Comparison of ENCODE assay signal across 8 cellular contexts in the genomic region with DNA sequence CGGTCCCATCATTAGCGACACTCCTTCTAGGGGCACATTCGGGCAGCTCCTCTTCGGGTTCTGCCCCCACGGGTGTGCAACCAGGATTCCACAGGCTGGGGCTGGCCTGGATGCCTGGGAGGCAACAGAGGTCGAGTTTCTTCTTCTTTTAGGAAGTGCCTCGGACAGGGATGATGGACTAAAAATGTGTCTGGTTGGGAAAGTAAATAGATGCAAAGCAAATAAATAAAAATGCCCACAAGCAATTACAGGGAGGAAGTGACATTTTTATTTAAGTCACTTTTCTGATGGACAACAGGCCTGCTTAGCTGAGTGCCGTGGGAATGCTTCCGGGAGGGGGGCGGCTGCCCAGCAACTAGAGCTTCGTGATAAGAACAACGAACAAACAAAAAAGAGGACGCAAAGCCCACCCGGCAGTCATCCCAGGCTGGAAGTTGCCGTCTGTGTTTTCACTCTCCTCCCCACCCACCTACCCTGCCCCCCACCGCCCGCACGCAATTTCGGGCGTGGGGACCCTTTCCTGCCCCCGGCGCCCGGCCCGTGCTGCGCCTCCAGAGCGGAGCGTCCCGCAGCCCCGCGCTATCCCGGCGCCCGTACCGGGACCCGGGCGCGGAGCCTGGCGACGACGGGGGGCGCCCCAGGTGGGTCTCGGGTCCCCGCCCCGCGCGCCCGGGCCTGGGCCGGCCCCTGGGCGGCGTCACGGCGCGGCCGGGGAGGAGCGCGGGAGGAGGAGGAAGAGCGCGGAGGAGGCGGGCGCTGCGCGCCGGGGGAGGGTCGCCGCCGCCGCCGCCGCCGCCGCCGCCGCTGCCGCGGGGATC. TPM values are rescaled to one million over a fixed set of nuclear protein-coding genes. Genes with fewer than 3 reads are reported as not detected.
DNase-seq lines count a peak whose midpoint lies in the region; ATAC-seq and TF ChIP-seq lines count a peak whose summit lies in the region.

No MANE protein-coding gene starts in this region.

- H3K27ac ChIP-seq in duodenal mucosa (ENCODE audit: low read depth, low read length), result peak overlapping the region; percentile 47

- H3K9ac ChIP-seq in duodenal mucosa (ENCODE audit: low read depth in 1 of 2, low read length in 2 of 2), result peak overlapping the region; percentile 27 to 57

- TF ChIP-seq POLR2A in lower leg skin (IDR thresholded peaks at IDR 0.05), result no peak

- no peaks in the 10 kb centered on the region for H3K9me3 ChIP-seq in duodenal mucosa (ENCODE audit: control insufficient read depth in 1 of 2, low read length in 2 of 2)

- peak overlapping the region; percentile 63 to 66 for H3K4me3 ChIP-seq in duodenal mucosa (ENCODE audit: low read depth in 1 of 2, low read length in 2 of 2)
- peak overlapping the region; percentile 40 for H3K4me3 ChIP-seq in lower leg skin (ENCODE audit: low read depth, poor library complexity, severe bottlenecking)

- DNase-seq in NCI-H526 (lab: John Stamatoyannopoulos, UW), result peak; percentile 17 to 85
- no peak for DNase-seq in NCI-H526 treated with DMSO at 0.1 percent for 48 hours (lab: John Stamatoyannopoulos, UW)
- peak; percentile 29 for DNase-seq in NCI-H1105 (lab: John Stamatoyannopoulos, UW)
- peak; percentile 53 for DNase-seq in activated CD4-positive, alpha-beta T cell treated with anti-CD3 and anti-CD28 coated beads for 1 hour
- peak in 1 of 2 donors; percentile 88 for DNase-seq in lower leg skin (ENCODE audit: low spot score in 2 of 2)
- peak; percentile 29 to 42 for DNase-seq in stimulated activated CD8-positive, alpha-beta memory T cell treated with anti-CD3 and anti-CD28 coated beads, Interleukin-7, amount 100 ng/mL, for 1 hour (ENCODE audit: low read depth in 2 of 2)

- 2 to 4% methylated on average over 21 to 23 of the region's 75 CpGs for WGBS in lower leg skin, 2 donors

- peak; percentile 78 for ATAC-seq in HG02610 (IDR thresholded peaks at IDR 0.05; ENCODE audit: unreplicated experiment)

- no peaks in the 10 kb centered on the region for H3K36me3 ChIP-seq in duodenal mucosa (ENCODE audit: control insufficient read depth in 1 of 2, insufficient read depth in 2 of 2, low read length in 2 of 2)

- H3K27me3 ChIP-seq in duodenal mucosa (ENCODE audit: control insufficient read depth in 1 of 2, insufficient read depth in 2 of 2, low read length in 2 of 2), result no peaks in the 10 kb centered on the region

- TF ChIP-seq CTCF in lower leg skin (IDR thresholded peaks at IDR 0.05), result no peak

- H3K4me1 ChIP-seq in duodenal mucosa (ENCODE audit: control insufficient read depth in 1 of 2, insufficient read depth in 2 of 2, low read length in 2 of 2), result peaks cover 32 to 39% of the 10 kb centered on the region in 2 donors

- intact Hi-C loops in lower leg skin (cut with DNase I; ENCODE audit: low total_unique reads), result no loop called here

RNA-seq across cellular contexts. Expression of a gene that starts 0.4 kb away (rescaled TPM):
- 10 to 100 TPM; 56.1 to 69.6 (median 58.7) TPM for total RNA-seq in lower leg skin
